33 cellular contexts compared by ENCODE assay signal in the genomic region with DNA sequence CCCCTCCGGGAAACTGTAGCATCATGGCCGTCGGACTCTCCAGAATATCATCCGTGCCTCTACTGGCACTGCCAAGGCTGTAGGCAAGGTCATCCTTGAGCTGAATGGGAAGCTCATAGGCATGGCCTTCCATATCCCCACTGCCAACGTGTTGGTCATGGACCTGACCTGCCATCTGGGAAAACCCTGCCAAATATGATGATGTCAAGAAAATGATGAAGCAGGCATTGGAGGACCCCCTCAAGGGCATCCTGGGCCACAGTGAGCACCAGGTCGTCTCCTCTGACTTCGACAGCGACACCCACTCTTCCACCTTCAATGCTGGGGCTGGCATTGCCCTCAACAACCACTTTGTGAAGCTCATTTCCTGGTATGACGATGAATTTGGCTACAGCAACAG.
"Had no signal": no experiment of that assay in that cellular context is flagged by ENCODE, and none has a peak within 500 bp of the region (broad histone marks: within the 10 kb centered on the region; RNA-seq: fewer than 3 reads in every experiment).

No MANE protein-coding gene starts in this region.

- H3K27ac ChIP-seq: ascending aorta, breast epithelium, cardiac muscle cell, colonic mucosa, dorsolateral prefrontal cortex, epithelial cell of prostate, esophagus squamous epithelium, gastroesophageal sphincter, heart right ventricle, VCaP had no signal

- H3K4me3 Mint-ChIP-seq: activated CD4-positive, alpha-beta memory T cell treated with anti-CD3 and anti-CD28 coated beads, Interleukin-2, amount 10 ng/mL, durations not matched to agents 7 days and 5 days; activated CD4-positive, alpha-beta T cell treated with anti-CD3 and anti-CD28 coated beads, Interleukin-2, amount 10 ng/mL, durations not matched to agents 7 days and 5 days; activated naive CD4-positive, alpha-beta T cell treated with anti-CD3 and anti-CD28 coated beads for 36 hours; activated naive CD8-positive, alpha-beta T cell treated with anti-CD3 and anti-CD28 coated beads, Interleukin-2, amount 10 ng/mL, durations not matched to agents 7 days and 5 days; activated T-helper 1 cell treated with anti-CD3 and anti-CD28 coated beads, Interleukin-12 subunit alpha, Interleukin-12 subunit beta, Interleukin-2, Interleukin-4 antibody, amounts not matched to agents 30 ng/mL and 10 ng/mL and 1 ng/mL, durations not matched to agents 14 hours and 24 hours and 36 hours; brain; effector memory CD8-positive, alpha-beta T cell; T-helper 17 cell; WTC11 had no signal

- H3K4me1 ChIP-seq: ascending aorta, breast epithelium, colonic mucosa, esophagus squamous epithelium, gastroesophageal sphincter had no signal

- DNase-seq: activated CD4-positive, alpha-beta memory T cell treated with anti-CD3 and anti-CD28 coated beads, Interleukin-2, amount 10 ng/mL, durations not matched to agents 7 days and 5 days; activated CD4-positive, alpha-beta T cell treated with anti-CD3 and anti-CD28 coated beads for 1 hour; activated CD4-positive, alpha-beta T cell treated with anti-CD3 and anti-CD28 coated beads for 4 hours; activated CD4-positive, alpha-beta T cell treated with anti-CD3 and anti-CD28 coated beads, Interleukin-2, amount 10 ng/mL, durations not matched to agents 7 days and 5 days; activated CD4-positive, alpha-beta T cell treated with anti-CD3 and anti-CD28 coated beads, Interleukin-2, amount 50 U/mL, for 4 hours; activated effector memory CD4-positive, alpha-beta T cell treated with anti-CD3 and anti-CD28 coated beads, Interleukin-2, amount 50 U/mL, for 16 hours; activated naive CD4-positive, alpha-beta T cell treated with anti-CD3 and anti-CD28 coated beads for 36 hours; activated naive CD8-positive, alpha-beta T cell treated with anti-CD3 and anti-CD28 coated beads, Interleukin-2, amount 10 ng/mL, durations not matched to agents 7 days and 5 days; activated T-cell treated with anti-CD3 and anti-CD28 coated beads, Interleukin-2, amount 50 U/mL, for 1 hour; activated T-cell treated with anti-CD3 and anti-CD28 coated beads, Interleukin-2, amount 50 U/mL, for 48 hours; central memory CD4-positive, alpha-beta T cell; cerebellar nuclear complex; colonic mucosa; effector CD4-positive, alpha-beta T cell; effector memory CD8-positive, alpha-beta T cell; esophagus squamous epithelium; foreskin melanocyte; heart right ventricle; T-helper 1 cell; T-helper 17 cell had no signal

- H3K27ac Mint-ChIP-seq: activated CD4-positive, alpha-beta memory T cell treated with anti-CD3 and anti-CD28 coated beads, Interleukin-2, amount 10 ng/mL, durations not matched to agents 7 days and 5 days; activated CD4-positive, alpha-beta T cell treated with anti-CD3 and anti-CD28 coated beads, Interleukin-2, amount 10 ng/mL, durations not matched to agents 7 days and 5 days; activated naive CD4-positive, alpha-beta T cell treated with anti-CD3 and anti-CD28 coated beads for 36 hours; activated naive CD4-positive, alpha-beta T cell treated with anti-CD3 and anti-CD28 coated beads, Interleukin-2, amount 50 U/mL, for 72 hours; activated naive CD8-positive, alpha-beta T cell treated with anti-CD3 and anti-CD28 coated beads, Interleukin-2, amount 10 ng/mL, durations not matched to agents 7 days and 5 days; activated T-helper 1 cell treated with anti-CD3 and anti-CD28 coated beads, Interleukin-12 subunit alpha, Interleukin-12 subunit beta, Interleukin-2, Interleukin-4 antibody, amounts not matched to agents 30 ng/mL and 10 ng/mL and 1 ng/mL, durations not matched to agents 14 hours and 24 hours and 36 hours; activated T-helper 2 cell treated with anti-CD3 and anti-CD28 coated beads, Interferon-gamma antibody, Interleukin-2, Interleukin-4, amounts not matched to agents 10 μg/mL and 5 μg/mL and 100 μg/mL, durations not matched to agents 14 hours and 24 hours and 36 hours; effector memory CD8-positive, alpha-beta T cell; T-helper 17 cell; WTC11 had no signal

- H3K27me3 ChIP-seq: ascending aorta, breast epithelium, colonic mucosa, dorsolateral prefrontal cortex, esophagus squamous epithelium, gastroesophageal sphincter, heart right ventricle had no signal

- FAIRE-seq: endothelial cell of umbilical vein had no signal

- H3K36me3 Mint-ChIP-seq: brain, WTC11 had no signal

- H3K9me3 Mint-ChIP-seq: activated CD4-positive, alpha-beta memory T cell treated with anti-CD3 and anti-CD28 coated beads, Interleukin-2, amount 10 ng/mL, durations not matched to agents 7 days and 5 days; activated CD4-positive, alpha-beta T cell treated with anti-CD3 and anti-CD28 coated beads, Interleukin-2, amount 10 ng/mL, durations not matched to agents 7 days and 5 days; activated T-helper 1 cell treated with anti-CD3 and anti-CD28 coated beads, Interleukin-12 subunit alpha, Interleukin-12 subunit beta, Interleukin-2, Interleukin-4 antibody, amounts not matched to agents 30 ng/mL and 10 ng/mL and 1 ng/mL, durations not matched to agents 14 hours and 24 hours and 36 hours; effector memory CD8-positive, alpha-beta T cell had no signal

- H3K4me1 Mint-ChIP-seq: brain, WTC11 had no signal

- ATAC-seq: activated naive CD4-positive, alpha-beta T cell treated with anti-CD3 and anti-CD28 coated beads, Interleukin-2, amount 50 U/mL, for 72 hours; effector memory CD8-positive, alpha-beta T cell; gastroesophageal sphincter; heart right ventricle; T-helper 17 cell; WTC11 had no signal

- H3K9me3 ChIP-seq: colonic mucosa, esophagus squamous epithelium, gastroesophageal sphincter had no signal
